Comparison of ENCODE assay signal across 16 cellular contexts in genomic region chr18:80179857-80180558, GRCh38.
A peak's percentile ranks its signal among the peaks of the same experiment; 100 is the strongest.
DNase-seq lines count a peak whose midpoint lies in the region; ATAC-seq lines count a peak whose summit lies in the region.
"Had no signal": no experiment of that assay in that cellular context is flagged by ENCODE, and none has a peak within 500 bp of the region (broad histone marks: within the 10 kb centered on the region; RNA-seq: fewer than 3 reads in every experiment).

No MANE protein-coding gene starts in this region.

- ATAC-seq in HG03175 (IDR thresholded peaks at IDR 0.05; ENCODE audit: unreplicated experiment) = peak; percentile 62
- ATAC-seq in T-helper 17 cell = no peak
- ATAC-seq in stimulated activated memory B cell treated with anti-CD40 and anti-IgM and Interleukin-4, amounts not matched to agents 10 μg/mL and 1 μg/mL and 100 μg/mL, for 72 hours = peak; percentile 69

- peaks cover 14% of the 10 kb centered on the region for H3K9me3 Mint-ChIP-seq in stimulated activated memory B cell treated with anti-CD40 and anti-IgM and Interleukin-4, amounts not matched to agents 10 μg/mL and 1 μg/mL and 100 μg/mL, for 72 hours
- H3K9me3 Mint-ChIP-seq: activated naive CD4-positive, alpha-beta T cell treated with anti-CD3 and anti-CD28 coated beads, Interleukin-2, amount 50 U/mL, for 24 hours; CD8-positive, alpha-beta memory T cell; T-helper 2 cell treated with Interferon-gamma antibody and Interleukin-4, amounts not matched to agents 5 μg/mL and 100 μg/mL, for 36 hours had no signal

- H3K4me3 Mint-ChIP-seq in T-helper 17 cell = no peak overlapping the region
- no peak overlapping the region for H3K4me3 Mint-ChIP-seq in stimulated activated memory B cell treated with anti-CD40 and anti-IgM and Interleukin-4, amounts not matched to agents 10 μg/mL and 1 μg/mL and 100 μg/mL, for 72 hours
- H3K4me3 Mint-ChIP-seq: activated naive CD4-positive, alpha-beta T cell treated with anti-CD3 and anti-CD28 coated beads, Interleukin-2, amount 50 U/mL, for 24 hours; CD8-positive, alpha-beta memory T cell; T-helper 2 cell treated with Interferon-gamma antibody and Interleukin-4, amounts not matched to agents 5 μg/mL and 100 μg/mL, for 36 hours had no signal

- no peaks in the 10 kb centered on the region for H3K9me3 ChIP-seq in T-helper 17 cell (ENCODE audit: control insufficient read depth, low read length, poor library complexity, severe bottlenecking)
- H3K9me3 ChIP-seq: tibial nerve had no signal

- DNase-seq in NCI-H1417 (lab: John Stamatoyannopoulos, UW) (peak; percentile 46 to 56 (median 51)), NCI-H1417 treated with DMSO at 0.1 percent for 48 hours (lab: John Stamatoyannopoulos, UW) (no peak), T-helper 17 cell (no peak), iPS-NIHi11 (ENCODE audit: low spot score) (no peak), cerebellar nuclear complex (lab: John Stamatoyannopoulos, UW) (no peak), RPMI8226 (no peak)
- DNase-seq: activated CD8-positive, alpha-beta memory T cell treated with anti-CD3 and anti-CD28 coated beads for 24 hours; CD8-positive, alpha-beta memory T cell; HCEC 1CT; IMR-90; PC-9 had no signal

- H3K36me3 Mint-ChIP-seq in T-helper 17 cell (ENCODE audit: low read depth) = no peaks in the 10 kb centered on the region
- no peaks in the 10 kb centered on the region for H3K36me3 Mint-ChIP-seq in stimulated activated memory B cell treated with anti-CD40 and anti-IgM and Interleukin-4, amounts not matched to agents 10 μg/mL and 1 μg/mL and 100 μg/mL, for 72 hours
- H3K36me3 Mint-ChIP-seq: activated naive CD4-positive, alpha-beta T cell treated with anti-CD3 and anti-CD28 coated beads, Interleukin-2, amount 50 U/mL, for 24 hours; CD8-positive, alpha-beta memory T cell had no signal

- peak overlapping the region; percentile 19 for H3K27ac Mint-ChIP-seq in T-helper 17 cell
- H3K27ac Mint-ChIP-seq in stimulated activated memory B cell treated with anti-CD40 and anti-IgM and Interleukin-4, amounts not matched to agents 10 μg/mL and 1 μg/mL and 100 μg/mL, for 72 hours = no peak overlapping the region
- H3K27ac Mint-ChIP-seq: activated naive CD4-positive, alpha-beta T cell treated with anti-CD3 and anti-CD28 coated beads, Interleukin-2, amount 50 U/mL, for 24 hours; T-helper 2 cell treated with Interferon-gamma antibody and Interleukin-4, amounts not matched to agents 5 μg/mL and 100 μg/mL, for 36 hours had no signal

- peaks cover 13% of the 10 kb centered on the region for H3K4me1 Mint-ChIP-seq in T-helper 17 cell
- peaks cover 12% of the 10 kb centered on the region for H3K4me1 Mint-ChIP-seq in stimulated activated memory B cell treated with anti-CD40 and anti-IgM and Interleukin-4, amounts not matched to agents 10 μg/mL and 1 μg/mL and 100 μg/mL, for 72 hours

- H3K27me3 Mint-ChIP-seq in T-helper 17 cell = peaks cover 45% of the 10 kb centered on the region
- H3K27me3 Mint-ChIP-seq in stimulated activated memory B cell treated with anti-CD40 and anti-IgM and Interleukin-4, amounts not matched to agents 10 μg/mL and 1 μg/mL and 100 μg/mL, for 72 hours = peaks cover 74% of the 10 kb centered on the region

Comparison
In these comparisons a context has a peak if more than half of its experiments do, and no peak if none do; other contexts are left out.
1. DNase-seq: peak in NCI-H1417 (3 of 3); none in NCI-H1417 treated with DMSO at 0.1 percent for 48 hours (single experiment), T-helper 17 cell (0 of 3), iPS-NIHi11 (single experiment), cerebellar nuclear complex (0 of 2) and RPMI8226 (single experiment).